ENCODE assay signal across 1 cellular context in genomic region chr3:81749285-81749684, GRCh38.
A peak's percentile ranks its signal among the peaks of the same experiment; 100 is the strongest.
TF ChIP-seq lines count a peak whose summit lies in the region.

No MANE protein-coding gene starts in this region.

TF ChIP-seq in HepG2, 621 proteins besides CTCF, POLR2A, EP300 and RAD21:
- TF ChIP-seq ZNF281 (CRISPR knock-in tag; IDR thresholded peaks at IDR 0.05; ENCODE audit: borderline replicate concordance) (0 out of 2 replicates have a peak, but pooled peaks have one; percentile 15), TBX2 (CRISPR knock-in tag; IDR thresholded peaks at IDR 0.05; ENCODE audit: borderline replicate concordance) (no peak), TEF (CRISPR knock-in tag; IDR thresholded peaks at IDR 0.05) (no peak), PLSCR1 (CRISPR knock-in tag; IDR thresholded peaks at IDR 0.05; ENCODE audit: borderline replicate concordance) (no peak), ZNF740 (CRISPR knock-in tag; IDR thresholded peaks at IDR 0.05) (no peak), STAT5B (CRISPR knock-in tag; IDR thresholded peaks at IDR 0.05) (no peak), MZF1 (CRISPR knock-in tag; IDR thresholded peaks at IDR 0.05; ENCODE audit: borderline replicate concordance) (no peak)
